18 cellular contexts compared by ENCODE assay signal in genomic region chr19:43310221-43310620, GRCh38. TPM values are rescaled to one million over a fixed set of nuclear protein-coding genes. Genes with fewer than 3 reads are reported as not detected.
DNase-seq lines count a peak whose midpoint lies in the region; ATAC-seq, FAIRE-seq and TF ChIP-seq lines count a peak whose summit lies in the region.
"Had no signal": no experiment of that assay in that cellular context is flagged by ENCODE, and none has a peak within 500 bp of the region (broad histone marks: within the 10 kb centered on the region; RNA-seq: fewer than 3 reads in every experiment).

No MANE protein-coding gene starts in this region.

- no peak overlapping the region for H3K4me3 ChIP-seq in bronchial epithelial cell (ENCODE audit: low read depth, low read length)
- H3K4me3 ChIP-seq: GM23338 had no signal

- H3K36me3 Mint-ChIP-seq in effector memory CD8-positive, alpha-beta T cell (ENCODE audit: insufficient read depth) = no peaks in the 10 kb centered on the region
- H3K36me3 Mint-ChIP-seq in activated T-helper 2 cell treated with anti-CD3 and anti-CD28 coated beads, Interferon-gamma antibody, Interleukin-2, Interleukin-4, amounts not matched to agents 10 μg/mL and 5 μg/mL and 100 μg/mL, durations not matched to agents 14 hours and 24 hours and 36 hours (ENCODE audit: low read depth) = no peaks in the 10 kb centered on the region
- H3K36me3 Mint-ChIP-seq: CD14-positive monocyte; CD8-positive, alpha-beta T cell had no signal

- H3K9me3 Mint-ChIP-seq in effector memory CD8-positive, alpha-beta T cell = no peaks in the 10 kb centered on the region
- no peaks in the 10 kb centered on the region for H3K9me3 Mint-ChIP-seq in activated T-helper 2 cell treated with anti-CD3 and anti-CD28 coated beads, Interferon-gamma antibody, Interleukin-2, Interleukin-4, amounts not matched to agents 10 μg/mL and 5 μg/mL and 100 μg/mL, durations not matched to agents 14 hours and 24 hours and 36 hours
- H3K9me3 Mint-ChIP-seq: CD8-positive, alpha-beta T cell had no signal

- no peak overlapping the region for H3K27ac Mint-ChIP-seq in effector memory CD8-positive, alpha-beta T cell
- no peak overlapping the region for H3K27ac Mint-ChIP-seq in activated T-helper 2 cell treated with anti-CD3 and anti-CD28 coated beads, Interferon-gamma antibody, Interleukin-2, Interleukin-4, amounts not matched to agents 10 μg/mL and 5 μg/mL and 100 μg/mL, durations not matched to agents 14 hours and 24 hours and 36 hours
- H3K27ac Mint-ChIP-seq: CD8-positive, alpha-beta T cell; GM23338 had no signal

- H3K27ac ChIP-seq in RWPE1 (no peak overlapping the region), foreskin keratinocyte (no peak overlapping the region)

- FAIRE-seq in bronchial epithelial cell (lab: Jason Lieb, UNC) = no peak
- no peak for FAIRE-seq in GM12891 (lab: Jason Lieb, UNC)

- peaks cover 43 to 73% of the 10 kb centered on the region in 2 donors for H3K27me3 Mint-ChIP-seq in effector memory CD8-positive, alpha-beta T cell
- H3K27me3 Mint-ChIP-seq in activated T-helper 2 cell treated with anti-CD3 and anti-CD28 coated beads, Interferon-gamma antibody, Interleukin-2, Interleukin-4, amounts not matched to agents 10 μg/mL and 5 μg/mL and 100 μg/mL, durations not matched to agents 14 hours and 24 hours and 36 hours (ENCODE audit: low read depth) = no peaks in the 10 kb centered on the region

- H3K4me1 ChIP-seq in foreskin keratinocyte = peaks cover 27% of the 10 kb centered on the region

- no peak for TF ChIP-seq CTCF in RWPE1 (conservative IDR thresholded peaks at IDR 0.05; ENCODE audit: low read depth)
- TF ChIP-seq CTCF in bronchial epithelial cell (IDR thresholded peaks at IDR 0.05; ENCODE audit: insufficient read depth, low read length, severe bottlenecking) = no peak
- no peak for TF ChIP-seq CTCF in foreskin keratinocyte (conservative IDR thresholded peaks at IDR 0.05)

- DNase-seq in ELR (ENCODE audit: low read depth) (peak; percentile 47), RWPE1 (ENCODE audit: low spot score) (peak; percentile 17), bronchial epithelial cell (ENCODE audit: low read depth) (peak; percentile 50), foreskin keratinocyte (peak; percentile 60 to 77), GM12891 (ENCODE audit: insufficient read length, low spot score) (no peak)
- DNase-seq in effector memory CD8-positive, alpha-beta T cell = no peak
- no peak for DNase-seq in activated T-helper 2 cell treated with anti-CD3 and anti-CD28 coated beads, Interferon-gamma antibody, Interleukin-2, Interleukin-4, amounts not matched to agents 10 μg/mL and 5 μg/mL and 100 μg/mL, durations not matched to agents 14 hours and 24 hours and 36 hours (ENCODE audit: low spot score)
- DNase-seq: CD8-positive, alpha-beta T cell; DMS53; GDM1; H7; KG1 had no signal

- H3K27me3 ChIP-seq in bronchial epithelial cell (ENCODE audit: control insufficient read depth, insufficient read depth, low read length) = peaks cover 1% of the 10 kb centered on the region
- no peaks in the 10 kb centered on the region for H3K27me3 ChIP-seq in foreskin keratinocyte

- no peak overlapping the region for H3K4me3 Mint-ChIP-seq in effector memory CD8-positive, alpha-beta T cell
- no peak overlapping the region for H3K4me3 Mint-ChIP-seq in activated T-helper 2 cell treated with anti-CD3 and anti-CD28 coated beads, Interferon-gamma antibody, Interleukin-2, Interleukin-4, amounts not matched to agents 10 μg/mL and 5 μg/mL and 100 μg/mL, durations not matched to agents 14 hours and 24 hours and 36 hours (ENCODE audit: low read depth)
- H3K4me3 Mint-ChIP-seq: CD14-positive monocyte; CD8-positive, alpha-beta T cell; GM23338; IgD-negative memory B cell had no signal

- H3K4me1 Mint-ChIP-seq in effector memory CD8-positive, alpha-beta T cell (ENCODE audit: low read depth in 2 of 2) = no peaks in the 10 kb centered on the region
- no peaks in the 10 kb centered on the region for H3K4me1 Mint-ChIP-seq in activated T-helper 2 cell treated with anti-CD3 and anti-CD28 coated beads, Interferon-gamma antibody, Interleukin-2, Interleukin-4, amounts not matched to agents 10 μg/mL and 5 μg/mL and 100 μg/mL, durations not matched to agents 14 hours and 24 hours and 36 hours (ENCODE audit: low read depth)
- H3K4me1 Mint-ChIP-seq: CD14-positive monocyte, GM23338, IgD-negative memory B cell had no signal

- ATAC-seq in foreskin keratinocyte (peak; percentile 68), HG02759 (IDR thresholded peaks at IDR 0.05; ENCODE audit: unreplicated experiment) (no peak)
- no peak for ATAC-seq in effector memory CD8-positive, alpha-beta T cell (replicated peaks)
- ATAC-seq: CD8-positive, alpha-beta T cell; GM23338 had no signal

- POLR2A ChIA-PET in RWPE1 (lab: Yijun Ruan, JAX; ENCODE audit: low non-redundant PET) = no interaction called here

- no peaks in the 10 kb centered on the region for H3K36me3 ChIP-seq in bronchial epithelial cell (ENCODE audit: control insufficient read depth, insufficient read depth, low read length)

- no peak for TF ChIP-seq POLR2A in GM12891 (IDR thresholded peaks at IDR 0.05; ENCODE audit: low read depth, low read length)

- CTCF ChIA-PET in RWPE1 (lab: Yijun Ruan, JAX) = no interaction called here

- intact Hi-C loops in activated T-helper 2 cell treated with anti-CD3 and anti-CD28 coated beads, Interferon-gamma antibody, Interleukin-2, Interleukin-4, amounts not matched to agents 10 μg/mL and 5 μg/mL and 100 μg/mL, durations not matched to agents 14 hours and 24 hours and 36 hours (cut with micrococcal nuclease) = no loop called here

TF ChIP-seq in GM12891, 5 proteins besides CTCF, POLR2A, EP300 and RAD21:
- TF ChIP-seq PAX5 (IDR thresholded peaks at IDR 0.05; ENCODE audit: insufficient read depth, low read length, severe bottlenecking) (no peak), TAF1 (IDR thresholded peaks at IDR 0.05; ENCODE audit: low read depth, low read length) (no peak), POLR2AphosphoS5 (IDR thresholded peaks at IDR 0.05; ENCODE audit: low read depth, low read length) (no peak), POU2F2 (IDR thresholded peaks at IDR 0.05; ENCODE audit: low read depth, low read length) (no peak), SPI1 (IDR thresholded peaks at IDR 0.05; ENCODE audit: low read depth, low read length) (no peak)

RNA-seq across cellular contexts. Expression of gene PSG9, which starts 40.9 kb away (rescaled TPM):
- not detected in 2 replicates for total RNA-seq in bronchial epithelial cell
- 0.04 TPM in 1 of 2 replicates, not detected in the other for total RNA-seq in foreskin keratinocyte
- 0.02 and 0.04 TPM in 2 replicates for polyA plus RNA-seq in foreskin keratinocyte
- not detected for polyA plus RNA-seq in GM12891 (2012; ENCODE audit: low read depth, missing spikeins)
- not detected in 2 replicates for total RNA-seq in activated T-helper 2 cell treated with anti-CD3 and anti-CD28 coated beads, Interferon-gamma antibody, Interleukin-2, Interleukin-4, amounts not matched to agents 10 μg/mL and 5 μg/mL and 100 μg/mL, durations not matched to agents 14 hours and 24 hours and 36 hours
- total RNA-seq: A673; CD8-positive, alpha-beta T cell; GM23338; H7 had no signal
- polyA plus RNA-seq: CD14-positive monocyte, GM23338, IgD-negative memory B cell had no signal

RNA-seq across cellular contexts. Expression of gene CD177, which starts 43.3 kb away (rescaled TPM):
- total RNA-seq in bronchial epithelial cell (0.26 and 6.3 TPM in 2 replicates), foreskin keratinocyte (0.24 and 0.53 TPM in 2 replicates)
- 0.28 and 0.55 TPM in 2 replicates for polyA plus RNA-seq in foreskin keratinocyte
- not detected for polyA plus RNA-seq in GM12891 (2012; ENCODE audit: low read depth, missing spikeins)
- total RNA-seq in activated T-helper 2 cell treated with anti-CD3 and anti-CD28 coated beads, Interferon-gamma antibody, Interleukin-2, Interleukin-4, amounts not matched to agents 10 μg/mL and 5 μg/mL and 100 μg/mL, durations not matched to agents 14 hours and 24 hours and 36 hours = not detected in 2 replicates
- total RNA-seq: A673; CD8-positive, alpha-beta T cell; HT1080 had no signal
- polyA plus RNA-seq: CD14-positive monocyte, IgD-negative memory B cell had no signal

Comparison
In these comparisons a context has a peak if more than half of its experiments do, and no peak if none do; other contexts are left out.
1. DNase-seq: peak in ELR (single experiment), RWPE1 (single experiment), bronchial epithelial cell (single experiment) and foreskin keratinocyte (2 of 2); none in effector memory CD8-positive, alpha-beta T cell (0 of 3), GM12891 (single experiment) and activated T-helper 2 cell treated with anti-CD3 and anti-CD28 coated beads, Interferon-gamma antibody, Interleukin-2, Interleukin-4, amounts not matched to agents 10 μg/mL and 5 μg/mL and 100 μg/mL, durations not matched to agents 14 hours and 24 hours and 36 hours (single experiment).